14 cellular contexts compared by ENCODE assay signal in genomic region chr1:208272311-208272710, GRCh38.
"Had no signal": no experiment of that assay in that cellular context is flagged by ENCODE, and none has a peak within 500 bp of the region (broad histone marks: within the 10 kb centered on the region; RNA-seq: fewer than 3 reads in every experiment).

No MANE protein-coding gene starts in this region.

- H3K36me3 ChIP-seq: brain microvascular endothelial cell, prostate gland, right lobe of liver, spleen, transverse colon had no signal

- DNase-seq: activated CD4-positive, alpha-beta T cell treated with anti-CD3 and anti-CD28 coated beads, Interleukin-2, amount 50 U/mL, for 48 hours; activated CD8-positive, alpha-beta memory T cell treated with anti-CD3 and anti-CD28 coated beads, Interleukin-2, amount 10 ng/mL, durations not matched to agents 7 days and 5 days; activated gamma-delta T cell; activated T-cell treated with anti-CD3 and anti-CD28 coated beads, Interleukin-2, amount 50 U/mL, for 24 hours; brain microvascular endothelial cell; hippocampal formation; left cardiac atrium; naive B cell; right lobe of liver; spleen; stimulated activated CD4-positive, alpha-beta T cell treated with anti-CD3 and anti-CD28 coated beads, Interleukin-1b, Interleukin-23, amount 100 ng/mL, for 48 hours; transverse colon had no signal

- H3K4me3 ChIP-seq: lung, prostate gland, right lobe of liver, spleen, transverse colon had no signal

- H3K4me1 ChIP-seq: prostate gland, right lobe of liver, spleen, transverse colon had no signal

- H3K27me3 ChIP-seq: right lobe of liver had no signal

- H3K27ac ChIP-seq: brain microvascular endothelial cell, prostate gland, right lobe of liver, spleen, transverse colon had no signal
